Comparison of ENCODE assay signal across 8 cellular contexts in the genomic region with DNA sequence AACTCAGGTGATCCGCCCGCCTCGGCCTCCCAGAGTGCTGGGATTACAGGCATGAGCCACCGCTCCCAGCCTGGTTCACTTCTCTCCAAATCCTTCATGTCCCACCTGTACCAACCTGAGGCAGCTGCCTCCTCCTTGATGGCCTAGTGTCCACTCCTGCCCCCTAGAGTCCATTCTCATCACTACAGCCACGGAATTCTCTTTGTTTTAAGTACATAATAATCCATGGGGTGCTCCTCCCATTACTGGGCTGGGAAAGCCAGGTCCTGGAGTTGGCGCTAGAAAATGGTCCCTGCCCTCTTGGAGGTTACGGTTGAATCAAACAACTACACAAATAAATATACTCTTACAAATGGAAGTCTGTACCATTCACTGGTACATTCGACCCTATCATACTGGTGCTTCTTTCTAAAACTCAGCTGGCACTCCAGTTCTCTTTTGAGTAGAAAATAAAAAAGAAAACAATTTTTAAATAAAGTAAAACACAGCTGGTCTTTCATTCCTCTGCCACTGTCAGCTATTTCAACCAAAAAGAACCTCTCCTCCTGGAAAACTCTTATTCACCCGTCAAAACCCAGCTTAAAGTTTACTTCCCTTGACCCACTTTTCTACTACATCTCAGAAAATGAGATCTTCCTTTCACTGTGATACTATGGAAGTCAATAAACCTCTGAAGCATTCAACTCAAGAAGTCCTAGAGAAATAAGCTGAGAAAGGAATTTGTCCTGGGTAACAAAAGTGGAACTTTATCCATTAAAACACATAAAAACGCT. TPM values are rescaled to one million over a fixed set of nuclear protein-coding genes. Genes with fewer than 3 reads are reported as not detected.
DNase-seq lines count a peak whose midpoint lies in the region; ATAC-seq and TF ChIP-seq lines count a peak whose summit lies in the region.

No MANE protein-coding gene starts in this region.

- H3K4me3 ChIP-seq in breast epithelium = no peak overlapping the region
- H3K4me3 ChIP-seq in Peyer's patch = no peak overlapping the region

- peaks cover 4% of the 10 kb centered on the region for H3K27me3 Mint-ChIP-seq in MCF 10A (ENCODE audit: insufficient read depth, unreplicated experiment)

- no TSS peak for BruUV-seq in MCF 10A (replicated peaks; lab: Mats Ljungman, UMichigan)

- no peaks in the 10 kb centered on the region for H3K9me3 Mint-ChIP-seq in MCF 10A (ENCODE audit: unreplicated experiment)
- peaks cover 5% of the 10 kb centered on the region for H3K9me3 Mint-ChIP-seq in stimulated activated effector memory CD8-positive, alpha-beta T cell treated with anti-CD3 and anti-CD28 coated beads, Interleukin-12 subunit alpha, Interleukin-12 subunit beta, amount 100 ng/mL, for 72 hours

- TF ChIP-seq CTCF in MCF 10A (IDR thresholded peaks at IDR 0.05; ENCODE audit: unreplicated experiment) = peak; percentile 36
- TF ChIP-seq CTCF in breast epithelium (IDR thresholded peaks at IDR 0.05) = no peak
- TF ChIP-seq CTCF in Peyer's patch (IDR thresholded peaks at IDR 0.05) = peak in 4 of 6 experiments; percentile 33 to 56 (median 48)

- no peaks in the 10 kb centered on the region for H3K4me1 Mint-ChIP-seq in MCF 10A (ENCODE audit: insufficient read depth, unreplicated experiment)
- no peaks in the 10 kb centered on the region for H3K4me1 Mint-ChIP-seq in stimulated activated effector memory CD8-positive, alpha-beta T cell treated with anti-CD3 and anti-CD28 coated beads, Interleukin-12 subunit alpha, Interleukin-12 subunit beta, amount 100 ng/mL, for 72 hours

- CTCF ChIA-PET in MCF 10A (lab: Yijun Ruan, JAX) = interaction anchor here (0.5 to 1.7 kb wide), 5 partner anchors 14 to 227 kb away, joined by 3 to 5 read pairs (median 4); no protein-coding TSS in a partner anchor

- H3K27me3 ChIP-seq in breast epithelium (no peaks in the 10 kb centered on the region), Peyer's patch (no peaks in the 10 kb centered on the region)

- H3K4me1 ChIP-seq in breast epithelium (no peaks in the 10 kb centered on the region), Peyer's patch (no peaks in the 10 kb centered on the region)

- no peaks in the 10 kb centered on the region for H3K9me3 ChIP-seq in breast epithelium
- peaks cover 0 to 6% (median 0%) of the 10 kb centered on the region in 4 donors for H3K9me3 ChIP-seq in Peyer's patch

- H3K36me3 Mint-ChIP-seq in MCF 10A (ENCODE audit: insufficient read depth, unreplicated experiment) = no peaks in the 10 kb centered on the region
- H3K36me3 Mint-ChIP-seq in stimulated activated effector memory CD8-positive, alpha-beta T cell treated with anti-CD3 and anti-CD28 coated beads, Interleukin-12 subunit alpha, Interleukin-12 subunit beta, amount 100 ng/mL, for 72 hours = no peaks in the 10 kb centered on the region

- H3K36me3 ChIP-seq in breast epithelium (no peaks in the 10 kb centered on the region), Peyer's patch (no peaks in the 10 kb centered on the region)

- no peak for ATAC-seq in stimulated activated effector memory CD8-positive, alpha-beta T cell treated with anti-CD3 and anti-CD28 coated beads, Interleukin-12 subunit alpha, Interleukin-12 subunit beta, amount 100 ng/mL, for 72 hours

- POLR2A ChIA-PET in MCF 10A (lab: Yijun Ruan, JAX) = interaction anchor here (0.6 to 1.2 kb wide), 2 partner anchors 25 to 191 kb away, joined by 3 read pairs; no protein-coding TSS in a partner anchor

- H3K27ac ChIP-seq in breast epithelium = no peak overlapping the region
- no peak overlapping the region for H3K27ac ChIP-seq in Peyer's patch

- peak; percentile 57 for DNase-seq in MCF 10A (ENCODE audit: unreplicated experiment)
- no peak for DNase-seq in breast epithelium (ENCODE audit: low spot score in 2 of 2)
- peak in 1 of 3 donors; percentile 75 for DNase-seq in Peyer's patch
- peak; percentile 62 for DNase-seq in dermis blood vessel endothelial cell
- DNase-seq in stimulated activated effector memory CD8-positive, alpha-beta T cell treated with anti-CD3 and anti-CD28 coated beads, Interleukin-12 subunit alpha, Interleukin-12 subunit beta, amount 100 ng/mL, for 72 hours (ENCODE audit: low spot score in 2 of 2) = peak; percentile 26 to 69
- DNase-seq in mesenteric fat pad (ENCODE audit: low spot score) = no peak
- DNase-seq in NCI-H345 (lab: John Stamatoyannopoulos, UW) = no peak
- DNase-seq in NCI-H128 (lab: John Stamatoyannopoulos, UW; ENCODE audit: unreplicated experiment) = no peak

- H3K27ac Mint-ChIP-seq in MCF 10A (ENCODE audit: low read depth, unreplicated experiment) = no peak overlapping the region
- no peak overlapping the region for H3K27ac Mint-ChIP-seq in stimulated activated effector memory CD8-positive, alpha-beta T cell treated with anti-CD3 and anti-CD28 coated beads, Interleukin-12 subunit alpha, Interleukin-12 subunit beta, amount 100 ng/mL, for 72 hours

- intact Hi-C loops in MCF 10A (cut with micrococcal nuclease) (no loop called here), breast epithelium (cut with DNase I; ENCODE audit: low total_unique reads) (no loop called here)

- TF ChIP-seq POLR2A in breast epithelium (IDR thresholded peaks at IDR 0.05) = no peak
- TF ChIP-seq POLR2A in Peyer's patch (IDR thresholded peaks at IDR 0.05) = no peak

- no peak overlapping the region for H3K4me3 Mint-ChIP-seq in MCF 10A (ENCODE audit: unreplicated experiment)
- no peak overlapping the region for H3K4me3 Mint-ChIP-seq in stimulated activated effector memory CD8-positive, alpha-beta T cell treated with anti-CD3 and anti-CD28 coated beads, Interleukin-12 subunit alpha, Interleukin-12 subunit beta, amount 100 ng/mL, for 72 hours

RNA-seq across cellular contexts. Expression of a gene that starts 22.4 kb away (rescaled TPM):
- total RNA-seq in MCF 10A (2022) = 31.5 and 34.6 TPM in 2 replicates
- total RNA-seq in breast epithelium = 10 to 100 TPM; 16.8 to 23.3 (median 22.9) TPM
- total RNA-seq in Peyer's patch = 100 to 1,000 TPM in 3 of 4 donors, 10 to 100 TPM in 1; 75.9 to 139 (median 111) TPM
- total RNA-seq in dermis blood vessel endothelial cell = 37.8 and 45.3 TPM in 2 replicates
- total RNA-seq in mesenteric fat pad = 18.4 TPM

RNA-seq across cellular contexts. Expression of a gene that starts 32.1 kb away (rescaled TPM):
- 8.8 and 11.8 TPM in 2 replicates for total RNA-seq in MCF 10A (2022)
- total RNA-seq in breast epithelium = 100 to 1,000 TPM in 2 of 3 donors, 10 to 100 TPM in 1; 66.3 to 108 (median 104) TPM
- 100 to 1,000 TPM; 125 to 191 (median 167) TPM for total RNA-seq in Peyer's patch
- 41.7 and 76.2 TPM in 2 replicates for total RNA-seq in dermis blood vessel endothelial cell
- 75.5 TPM for total RNA-seq in mesenteric fat pad

Comparison
In these comparisons a context has a peak if more than half of its experiments do, and no peak if none do; other contexts are left out.
1. DNase-seq: peak in MCF 10A (single experiment), dermis blood vessel endothelial cell (single experiment) and stimulated activated effector memory CD8-positive, alpha-beta T cell treated with anti-CD3 and anti-CD28 coated beads, Interleukin-12 subunit alpha, Interleukin-12 subunit beta, amount 100 ng/mL, for 72 hours (2 of 2); none in breast epithelium (0 of 2), mesenteric fat pad (single experiment), NCI-H345 (single experiment) and NCI-H128 (single experiment).
2. CTCF ChIP-seq: peak in MCF 10A (single experiment) and Peyer's patch (4 of 6); none in breast epithelium (0 of 3).